ENCODE assay signal across 36 cellular contexts in genomic region chr19:14977128-14977527, GRCh38. TPM values are rescaled to one million over a fixed set of nuclear protein-coding genes. Genes with fewer than 3 reads are reported as not detected.
"Had no signal": no experiment of that assay in that cellular context is flagged by ENCODE, and none has a peak within 500 bp of the region (broad histone marks: within the 10 kb centered on the region; RNA-seq: fewer than 3 reads in every experiment).

No MANE protein-coding gene starts in this region.

- H3K36me3 ChIP-seq: ascending aorta, cardiac muscle cell, colonic mucosa, Peyer's patch, WERI-Rb-1 had no signal

- H3K27ac ChIP-seq: ascending aorta, cardiac muscle cell, colonic mucosa, Peyer's patch, RWPE1, WERI-Rb-1 had no signal

- DNase-seq: activated CD4-positive, alpha-beta memory T cell treated with anti-CD3 and anti-CD28 coated beads, Interleukin-2, amount 10 ng/mL, durations not matched to agents 7 days and 5 days; activated CD4-positive, alpha-beta T cell treated with anti-CD3 and anti-CD28 coated beads for 1 hour; activated CD4-positive, alpha-beta T cell treated with anti-CD3 and anti-CD28 coated beads for 48 hours; activated CD4-positive, CD25-positive, alpha-beta regulatory T cell; activated CD8-positive, alpha-beta memory T cell treated with anti-CD3 and anti-CD28 coated beads for 24 hours; activated CD8-positive, alpha-beta memory T cell treated with anti-CD3 and anti-CD28 coated beads, Interleukin-2, amount 10 ng/mL, durations not matched to agents 7 days and 5 days; activated effector memory CD4-positive, alpha-beta T cell treated with anti-CD3 and anti-CD28 coated beads, Interleukin-2, amount 50 U/mL, for 16 hours; activated naive CD4-positive, alpha-beta T cell; activated naive CD8-positive, alpha-beta T cell treated with anti-CD3 and anti-CD28 coated beads, Interleukin-2, amount 10 ng/mL, durations not matched to agents 7 days and 5 days; activated T-cell treated with anti-CD3 and anti-CD28 coated beads, Interleukin-2, amount 50 U/mL, for 1 hour; activated T-cell treated with anti-CD3 and anti-CD28 coated beads, Interleukin-2, amount 50 U/mL, for 72 hours; amygdala; colonic mucosa; NCI-H1105; NCI-H1417 treated with DMSO at 0.1 percent for 48 hours; NCI-H187 treated with DMSO at 0.1 percent for 48 hours; NCI-H2081; NCI-H2171 treated with DMSO at 0.1 percent for 48 hours; NCI-H2227 treated with DMSO at 0.1 percent for 48 hours; NCI-H446; NCI-H510A treated with DMSO at 0.1 percent for 48 hours; NCI-H69; Peyer's patch; SIG-M5; T1000; WERI-Rb-1 had no signal

- H3K9me3 ChIP-seq: ascending aorta, colonic mucosa, Peyer's patch had no signal

- H3K27me3 ChIP-seq: ascending aorta had no signal

- ATAC-seq: activated CD8-positive, alpha-beta memory T cell treated with anti-CD3 and anti-CD28 coated beads, Interleukin-2, amount 10 ng/mL, durations not matched to agents 7 days and 5 days; activated T-cell treated with anti-CD3 and anti-CD28 coated beads, Interleukin-2, amount 50 U/mL, for 72 hours; activated T-helper 17 cell treated with anti-CD3 and anti-CD28 coated beads, Interleukin-2, amount 50 U/mL, for 72 hours; Right ventricle myocardium inferior had no signal

- H3K4me1 ChIP-seq: ascending aorta, colonic mucosa had no signal

- H3K4me3 ChIP-seq: ascending aorta, cardiac muscle cell, colonic mucosa, Peyer's patch had no signal

RNA-seq across cellular contexts. Expression of gene SLC1A6, which starts 2.5 kb away (rescaled TPM):
- total RNA-seq: activated CD4-positive, alpha-beta memory T cell treated with anti-CD3 and anti-CD28 coated beads, Interleukin-2, amount 10 ng/mL, durations not matched to agents 7 days and 5 days; activated CD8-positive, alpha-beta memory T cell treated with anti-CD3 and anti-CD28 coated beads, Interleukin-2, amount 10 ng/mL, durations not matched to agents 7 days and 5 days; activated naive CD8-positive, alpha-beta T cell treated with anti-CD3 and anti-CD28 coated beads, Interleukin-2, amount 10 ng/mL, durations not matched to agents 7 days and 5 days; activated T-cell treated with anti-CD3 and anti-CD28 coated beads, Interleukin-2, amount 50 U/mL, for 72 hours; activated T-helper 17 cell treated with anti-CD3 and anti-CD28 coated beads, Interleukin-2, amount 50 U/mL, for 72 hours; ascending aorta; chondrocyte; colonic mucosa; M059J; Peyer's patch; Right ventricle myocardium inferior; T-helper 1 cell treated with Interleukin-12 subunit alpha and Interleukin-12 subunit beta and Interleukin-4 antibody, amounts not matched to agents 30 ng/mL and 1 ng/mL, for 36 hours; T-helper 2 cell treated with Interferon-gamma antibody and Interleukin-4, amounts not matched to agents 100 ng/mL and 5 ng/mL, for 36 hours had no signal
- polyA plus RNA-seq: adipose tissue had no signal

RNA-seq across cellular contexts. Expression of gene OR7C2, which starts 35.8 kb away (rescaled TPM):
- total RNA-seq: activated CD4-positive, alpha-beta memory T cell treated with anti-CD3 and anti-CD28 coated beads, Interleukin-2, amount 10 ng/mL, durations not matched to agents 7 days and 5 days; activated CD8-positive, alpha-beta memory T cell treated with anti-CD3 and anti-CD28 coated beads, Interleukin-2, amount 10 ng/mL, durations not matched to agents 7 days and 5 days; activated naive CD8-positive, alpha-beta T cell treated with anti-CD3 and anti-CD28 coated beads, Interleukin-2, amount 10 ng/mL, durations not matched to agents 7 days and 5 days; activated T-cell treated with anti-CD3 and anti-CD28 coated beads, Interleukin-2, amount 50 U/mL, for 72 hours; activated T-helper 17 cell treated with anti-CD3 and anti-CD28 coated beads, Interleukin-2, amount 50 U/mL, for 72 hours; ascending aorta; cardiac muscle cell; chondrocyte; colonic mucosa; M059J; Peyer's patch; Right ventricle myocardium inferior; T-helper 1 cell treated with Interleukin-12 subunit alpha and Interleukin-12 subunit beta and Interleukin-4 antibody, amounts not matched to agents 30 ng/mL and 1 ng/mL, for 36 hours; T-helper 2 cell treated with Interferon-gamma antibody and Interleukin-4, amounts not matched to agents 100 ng/mL and 5 ng/mL, for 36 hours had no signal
- polyA plus RNA-seq: adipose tissue, cardiac muscle cell had no signal
